Comparison of ENCODE assay signal across 8 cellular contexts in genomic region chr6:143368426-143368825, GRCh38.
A peak's percentile ranks its signal among the peaks of the same experiment; 100 is the strongest.
DNase-seq lines count a peak whose midpoint lies in the region; ATAC-seq and TF ChIP-seq lines count a peak whose summit lies in the region.

No MANE protein-coding gene starts in this region.

- H3K27ac ChIP-seq in uterus, result no peak overlapping the region

- no peaks in the 10 kb centered on the region for H3K27me3 ChIP-seq in uterus

- no peaks in the 10 kb centered on the region for H3K36me3 ChIP-seq in uterus

- no peaks in the 10 kb centered on the region for H3K4me1 ChIP-seq in uterus

- CTCF ChIA-PET in HEK293T (lab: Yijun Ruan, JAX), result no interaction called here

- in situ Hi-C loops in GM13976 (cut with MboI; ENCODE audit: low sequenced_read_pairs, unreplicated experiment), result no loop called here

- DNase-seq in GM13976 (ENCODE audit: low spot score) (peak; percentile 50), cardiac fibroblast (ENCODE audit: low read depth in 2 of 2) (peak; percentile 33 to 73), uterus (no peak), HEK293T (ENCODE audit: extremely low spot score) (no peak), AG20443 (ENCODE audit: low spot score) (no peak), NCI-H2196 treated with DMSO at 0.1 percent for 48 hours (lab: John Stamatoyannopoulos, UW; ENCODE audit: unreplicated experiment) (no peak)

- POLR2A ChIA-PET in HEK293T (lab: Yijun Ruan, JAX), result no interaction called here

- no peaks in the 10 kb centered on the region for H3K9me3 ChIP-seq in uterus

- peak; percentile 61 for ATAC-seq in GM19468 (IDR thresholded peaks at IDR 0.05; ENCODE audit: extremely low read depth, unreplicated experiment)
- ATAC-seq in HG03280 (IDR thresholded peaks at IDR 0.05; ENCODE audit: unreplicated experiment), result peak; percentile 93

- no peak for TF ChIP-seq POLR2A in uterus (IDR thresholded peaks at IDR 0.05)

- intact Hi-C loops in uterus (cut with DNase I; ENCODE audit: low total_unique reads), result no loop called here

- TF ChIP-seq CTCF in GM13976 (IDR thresholded peaks at IDR 0.05; ENCODE audit: borderline replicate concordance, control extremely low read depth, extremely low read depth, insufficient read depth, missing control alignments), result no peak
- TF ChIP-seq CTCF in cardiac fibroblast (IDR thresholded peaks at IDR 0.05; ENCODE audit: low read depth, low read length), result no peak
- no peak for TF ChIP-seq CTCF in uterus (IDR thresholded peaks at IDR 0.05)

- H3K4me3 ChIP-seq in cardiac fibroblast (replicated peaks in 1 of 2; ENCODE audit: low read depth in 2 of 2, low read length in 2 of 2) (no peak overlapping the region), uterus (no peak overlapping the region)

TF ChIP-seq in HEK293T, 16 proteins besides CTCF, POLR2A, EP300 and RAD21:
- TF ChIP-seq FOXM1 (IDR thresholded peaks at IDR 0.05; ENCODE audit: borderline replicate concordance), result no peak
- TF ChIP-seq L3MBTL2 (conservative IDR thresholded peaks at IDR 0.05), result no peak
- TF ChIP-seq NFRKB (IDR thresholded peaks at IDR 0.05), result no peak

Comparison
In these comparisons a context has a peak if more than half of its experiments do, and no peak if none do; other contexts are left out.
1. DNase-seq: peak in GM13976 (single experiment) and cardiac fibroblast (2 of 2); none in uterus (0 of 2), HEK293T (single experiment), AG20443 (single experiment) and NCI-H2196 treated with DMSO at 0.1 percent for 48 hours (single experiment).